1 cellular context compared by ENCODE assay signal in genomic region chr3:14989943-14990753, GRCh38.
TF ChIP-seq lines count a peak whose summit lies in the region.

No MANE protein-coding gene starts in this region.

TF ChIP-seq in endothelial cell of umbilical vein, 7 proteins besides CTCF, POLR2A, EP300 and RAD21 (continued from another document):
- TF ChIP-seq GATA2 (IDR thresholded peaks at IDR 0.05; ENCODE audit: insufficient read depth, insufficient read length, low read depth, low read length) (no peak), JUN (IDR thresholded peaks at IDR 0.05; ENCODE audit: borderline replicate concordance, insufficient read depth, insufficient read length, low read depth) (no peak)
